ENCODE assay signal across 13 cellular contexts in the genomic region with DNA sequence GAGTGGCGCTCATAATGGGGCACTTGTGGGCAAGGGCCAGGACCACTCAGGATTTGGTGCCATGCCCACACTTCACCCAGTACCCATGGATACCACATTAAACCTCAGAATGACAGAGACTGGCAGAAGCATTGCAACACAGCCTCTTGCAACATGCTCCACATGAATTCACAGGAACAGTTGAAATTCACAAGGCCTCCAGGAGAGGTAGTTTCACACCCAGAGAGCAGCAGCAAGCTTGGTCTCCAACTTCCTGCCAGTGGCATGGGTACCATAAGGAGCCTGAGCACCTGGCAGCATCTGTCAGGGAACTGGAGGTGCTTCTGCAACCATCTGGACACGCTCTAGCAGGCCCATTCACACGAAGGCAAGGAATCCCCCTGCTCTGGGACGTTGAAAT.
DNase-seq lines count a peak whose midpoint lies in the region; ATAC-seq and TF ChIP-seq lines count a peak whose summit lies in the region.
"Had no signal": no experiment of that assay in that cellular context is flagged by ENCODE, and none has a peak within 500 bp of the region (broad histone marks: within the 10 kb centered on the region; RNA-seq: fewer than 3 reads in every experiment).

No MANE protein-coding gene starts in this region.

- no peak for ATAC-seq in GM18907 (IDR thresholded peaks at IDR 0.05; ENCODE audit: unreplicated experiment)
- no peak for ATAC-seq in HG03469 (IDR thresholded peaks at IDR 0.05; ENCODE audit: unreplicated experiment)
- ATAC-seq in GM18858 (IDR thresholded peaks at IDR 0.05; ENCODE audit: unreplicated experiment): no peak

- H3K4me3 ChIP-seq in HL-60 (replicated peaks; ENCODE audit: insufficient read depth, low read length): no peak overlapping the region
- no peak overlapping the region for H3K4me3 ChIP-seq in fibroblast of the aortic adventitia (ENCODE audit: low read depth, low read length)
- H3K4me3 ChIP-seq: HAP-1 had no signal

- H3K27me3 ChIP-seq in HL-60 (ENCODE audit: insufficient read depth, poor library complexity, severe bottlenecking): no peaks in the 10 kb centered on the region

- TF ChIP-seq CTCF in HL-60 (IDR thresholded peaks at IDR 0.05; ENCODE audit: insufficient read depth, low read length): no peak
- TF ChIP-seq CTCF in fibroblast of the aortic adventitia (IDR thresholded peaks at IDR 0.05; ENCODE audit: insufficient read depth, low read length): peak; percentile 20

- H3K27ac ChIP-seq in HL-60 (replicated peaks): no peak overlapping the region

- DNase-seq in HL-60 (ENCODE audit: low read depth in 1 of 2, low spot score in 1 of 2): peak; percentile 23 to 80
- peak; percentile 9 for DNase-seq in RPMI7951 (ENCODE audit: low read depth)
- peak; percentile 53 for DNase-seq in fibroblast of the aortic adventitia (ENCODE audit: low read depth)
- DNase-seq in stromal cell of bone marrow (ENCODE audit: low read depth): peak; percentile 14
- DNase-seq: activated CD4-positive, CD25-positive, alpha-beta regulatory T cell treated with anti-CD3 and anti-CD28 coated beads, Interleukin-2, amount 50 U/mL, for 72 hours; activated effector memory CD4-positive, alpha-beta T cell treated with anti-CD3 and anti-CD28 coated beads, Interleukin-2, amount 50 U/mL, for 16 hours; DMS153; NCI-H146; Right ventricle myocardium superior had no signal
